ENCODE assay signal across 10 cellular contexts in the genomic region with DNA sequence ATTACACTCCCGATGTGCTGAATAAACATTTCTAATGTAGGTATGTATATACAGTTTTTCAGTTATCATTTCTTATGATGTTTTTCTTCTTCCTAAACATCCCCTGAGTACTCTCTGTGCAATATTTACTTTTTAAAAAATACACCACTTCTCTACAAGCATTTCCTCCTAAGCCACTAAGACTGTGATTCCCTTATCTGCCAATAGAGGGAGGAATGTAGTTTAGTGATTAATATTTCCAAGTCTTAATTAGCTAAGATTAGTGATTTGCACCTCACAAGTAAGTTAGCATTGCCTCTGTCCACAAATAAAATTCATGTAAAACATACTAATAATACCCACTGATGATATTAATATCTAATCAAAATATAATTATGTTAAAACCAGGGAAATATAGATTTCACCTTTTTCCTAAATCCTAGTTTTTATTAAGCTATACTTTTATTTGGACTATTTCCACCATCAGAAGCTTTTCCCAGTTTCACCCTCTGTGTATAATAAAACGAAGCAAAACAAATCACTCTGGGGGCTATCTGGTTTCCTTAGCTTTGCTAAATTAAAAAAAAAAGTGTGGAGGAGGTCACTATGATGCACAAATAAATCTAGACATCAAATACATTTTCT.
DNase-seq lines count a peak whose midpoint lies in the region; ATAC-seq, FAIRE-seq and TF ChIP-seq lines count a peak whose summit lies in the region.
"Had no signal": no experiment of that assay in that cellular context is flagged by ENCODE, and none has a peak within 500 bp of the region (broad histone marks: within the 10 kb centered on the region; RNA-seq: fewer than 3 reads in every experiment).

No MANE protein-coding gene starts in this region.

- no peaks in the 10 kb centered on the region for H3K9me3 ChIP-seq in astrocyte (ENCODE audit: insufficient read depth, low read depth, low read length)
- H3K9me3 ChIP-seq in liver (ENCODE audit: control insufficient read depth in 4 of 4, low read length in 3 of 4) = no peaks in the 10 kb centered on the region

- H3K4me1 ChIP-seq in astrocyte (ENCODE audit: insufficient read depth, low read length) = no peaks in the 10 kb centered on the region
- H3K4me1 ChIP-seq in liver (ENCODE audit: control insufficient read depth in 4 of 4, insufficient read depth in 4 of 4, low read length in 3 of 4) = no peaks in the 10 kb centered on the region

- H3K9ac ChIP-seq in astrocyte (ENCODE audit: low read length) (no peak overlapping the region), liver (ENCODE audit: low read depth in 1 of 2, low read length in 2 of 2) (no peak overlapping the region)

- H3K4me3 ChIP-seq in astrocyte (ENCODE audit: insufficient read depth, low read depth, low read length) = no peak overlapping the region
- H3K4me3 ChIP-seq in liver (ENCODE audit: low read depth in 1 of 3, low read length in 3 of 3) = no peak overlapping the region
- H3K4me3 ChIP-seq: skin epidermis had no signal

- H3K27ac ChIP-seq in astrocyte (ENCODE audit: low read depth, low read length) (no peak overlapping the region), liver (ENCODE audit: low read depth in 1 of 2, low read length in 2 of 2) (no peak overlapping the region)
- H3K27ac ChIP-seq: skin epidermis had no signal

- no peak overlapping the region for H3K27ac Mint-ChIP-seq in astrocyte (ENCODE audit: unreplicated experiment)
- no peak overlapping the region for H3K27ac Mint-ChIP-seq in activated T-cell treated with anti-CD3 and anti-CD28 coated beads, Interleukin-2, amount 50 U/mL, for 24 hours

- no peak overlapping the region for H3K4me2 ChIP-seq in astrocyte (ENCODE audit: low read length)

- FAIRE-seq in D721Med (lab: Jason Lieb, UNC) (peak; percentile 73), astrocyte (lab: Jason Lieb, UNC) (no peak)

- H3K9me3 Mint-ChIP-seq in astrocyte (ENCODE audit: unreplicated experiment) = no peaks in the 10 kb centered on the region
- H3K9me3 Mint-ChIP-seq in activated T-cell treated with anti-CD3 and anti-CD28 coated beads, Interleukin-2, amount 50 U/mL, for 24 hours = peaks cover 4% of the 10 kb centered on the region

- no peaks in the 10 kb centered on the region for H4K20me1 ChIP-seq in astrocyte (ENCODE audit: insufficient read depth, low read length)

- H2AFZ ChIP-seq in astrocyte (ENCODE audit: low read depth, low read length) = no peak overlapping the region

- no peaks in the 10 kb centered on the region for H3K36me3 ChIP-seq in astrocyte (ENCODE audit: insufficient read depth, low read length)
- no peaks in the 10 kb centered on the region for H3K36me3 ChIP-seq in liver (ENCODE audit: control insufficient read depth in 4 of 4, insufficient read depth in 3 of 4, low read depth in 1 of 4, low read length in 3 of 4)

- no peaks in the 10 kb centered on the region for H3K27me3 Mint-ChIP-seq in astrocyte (ENCODE audit: low read depth, unreplicated experiment)
- H3K27me3 Mint-ChIP-seq in activated T-cell treated with anti-CD3 and anti-CD28 coated beads, Interleukin-2, amount 50 U/mL, for 24 hours = no peaks in the 10 kb centered on the region
- H3K27me3 Mint-ChIP-seq: central memory CD8-positive, alpha-beta T cell had no signal

- TF ChIP-seq CTCF in D721Med (IDR thresholded peaks at IDR 0.05; ENCODE audit: insufficient read depth, missing control alignments) = peak; percentile 56
- peak; percentile 68 for TF ChIP-seq CTCF in astrocyte (IDR thresholded peaks at IDR 0.05; ENCODE audit: insufficient read depth, low read depth, low read length)
- TF ChIP-seq CTCF in liver (IDR thresholded peaks at IDR 0.05; ENCODE audit: low read depth, low read length, missing input control) = peak; percentile 41

- 58% methylated on average over 2 of the region's 2 CpGs for WGBS in liver

- no peaks in the 10 kb centered on the region for H3K36me3 Mint-ChIP-seq in astrocyte (ENCODE audit: low read depth, unreplicated experiment)
- no peaks in the 10 kb centered on the region for H3K36me3 Mint-ChIP-seq in activated T-cell treated with anti-CD3 and anti-CD28 coated beads, Interleukin-2, amount 50 U/mL, for 24 hours (ENCODE audit: low read depth)

- ATAC-seq in HG03159 (IDR thresholded peaks at IDR 0.05; ENCODE audit: unreplicated experiment) = peak; percentile 46

- DNase-seq in D721Med (ENCODE audit: insufficient read length, low spot score) = no peak
- peak; percentile 14 for DNase-seq in astrocyte (ENCODE audit: low read depth)
- no peak for DNase-seq in activated T-cell treated with anti-CD3 and anti-CD28 coated beads, Interleukin-2, amount 50 U/mL, for 24 hours
- DNase-seq in cerebellar nuclear complex (lab: John Stamatoyannopoulos, UW) = no peak
- DNase-seq in amniotic stem cell (lab: John Stamatoyannopoulos, UW) = no peak
- DNase-seq in AG08396 (ENCODE audit: low spot score) = no peak

- no peaks in the 10 kb centered on the region for H3K79me2 ChIP-seq in astrocyte (ENCODE audit: insufficient read depth, low read length)

- no peaks in the 10 kb centered on the region for H3K27me3 ChIP-seq in astrocyte (ENCODE audit: insufficient read depth, low read length)
- H3K27me3 ChIP-seq in liver (ENCODE audit: control insufficient read depth in 4 of 4, insufficient read depth in 4 of 4, low read length in 3 of 4) = no peaks in the 10 kb centered on the region

- no peak overlapping the region for H3K4me3 Mint-ChIP-seq in astrocyte (ENCODE audit: unreplicated experiment)
- no peak overlapping the region for H3K4me3 Mint-ChIP-seq in activated T-cell treated with anti-CD3 and anti-CD28 coated beads, Interleukin-2, amount 50 U/mL, for 24 hours
- H3K4me3 Mint-ChIP-seq: central memory CD8-positive, alpha-beta T cell had no signal

- H3K4me1 Mint-ChIP-seq in astrocyte (ENCODE audit: low read depth, unreplicated experiment) = no peaks in the 10 kb centered on the region
- H3K4me1 Mint-ChIP-seq in activated T-cell treated with anti-CD3 and anti-CD28 coated beads, Interleukin-2, amount 50 U/mL, for 24 hours (ENCODE audit: low read depth) = no peaks in the 10 kb centered on the region
- H3K4me1 Mint-ChIP-seq: central memory CD8-positive, alpha-beta T cell had no signal

- peak; percentile 56 to 58 for TF ChIP-seq RAD21 in liver (IDR thresholded peaks at IDR 0.05)

TF ChIP-seq in liver, 16 proteins besides CTCF, POLR2A, EP300 and RAD21:
- no peak for TF ChIP-seq YY1 (IDR thresholded peaks at IDR 0.05)
- TF ChIP-seq, protein P1, sequence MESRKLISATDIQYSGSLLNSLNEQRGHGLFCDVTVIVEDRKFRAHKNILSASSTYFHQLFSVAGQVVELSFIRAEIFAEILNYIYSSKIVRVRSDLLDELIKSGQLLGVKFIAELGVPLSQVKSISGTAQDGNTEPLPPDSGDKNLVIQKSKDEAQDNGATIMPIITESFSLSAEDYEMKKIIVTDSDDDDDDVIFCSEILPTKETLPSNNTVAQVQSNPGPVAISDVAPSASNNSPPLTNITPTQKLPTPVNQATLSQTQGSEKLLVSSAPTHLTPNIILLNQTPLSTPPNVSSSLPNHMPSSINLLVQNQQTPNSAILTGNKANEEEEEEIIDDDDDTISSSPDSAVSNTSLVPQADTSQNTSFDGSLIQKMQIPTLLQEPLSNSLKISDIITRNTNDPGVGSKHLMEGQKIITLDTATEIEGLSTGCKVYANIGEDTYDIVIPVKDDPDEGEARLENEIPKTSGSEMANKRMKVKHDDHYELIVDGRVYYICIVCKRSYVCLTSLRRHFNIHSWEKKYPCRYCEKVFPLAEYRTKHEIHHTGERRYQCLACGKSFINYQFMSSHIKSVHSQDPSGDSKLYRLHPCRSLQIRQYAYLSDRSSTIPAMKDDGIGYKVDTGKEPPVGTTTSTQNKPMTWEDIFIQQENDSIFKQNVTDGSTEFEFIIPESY (IDR thresholded peaks at IDR 0.05) = no peak
- TF ChIP-seq FOXA2 (IDR thresholded peaks at IDR 0.05) = no peak
- no peak for TF ChIP-seq HNF4A (conservative IDR thresholded peaks at IDR 0.05)
- no peak for TF ChIP-seq EGR1 (IDR thresholded peaks at IDR 0.05; ENCODE audit: low read depth in 2 of 2)
- TF ChIP-seq SP1 (IDR thresholded peaks at IDR 0.05) = no peak
- TF ChIP-seq RXRA (IDR thresholded peaks at IDR 0.05) = no peak
- TF ChIP-seq JUND (IDR thresholded peaks at IDR 0.05) = no peak
- TF ChIP-seq, protein P2, sequence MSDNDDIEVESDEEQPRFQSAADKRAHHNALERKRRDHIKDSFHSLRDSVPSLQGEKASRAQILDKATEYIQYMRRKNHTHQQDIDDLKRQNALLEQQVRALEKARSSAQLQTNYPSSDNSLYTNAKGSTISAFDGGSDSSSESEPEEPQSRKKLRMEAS (IDR thresholded peaks at IDR 0.05) = no peak
- TF ChIP-seq, protein P3, sequence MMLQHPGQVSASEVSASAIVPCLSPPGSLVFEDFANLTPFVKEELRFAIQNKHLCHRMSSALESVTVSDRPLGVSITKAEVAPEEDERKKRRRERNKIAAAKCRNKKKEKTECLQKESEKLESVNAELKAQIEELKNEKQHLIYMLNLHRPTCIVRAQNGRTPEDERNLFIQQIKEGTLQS (IDR thresholded peaks at IDR 0.05) = no peak
- TF ChIP-seq FOXA1 (IDR thresholded peaks at IDR 0.05) = no peak
- no peak for TF ChIP-seq GABPA (IDR thresholded peaks at IDR 0.05 in 1 of 2, conservative IDR thresholded peaks at IDR 0.05 in 1 of 2)
